In genomic region chr15:52569244-52569585, GRCh38 we compare ENCODE assay signal across 8 cellular contexts. TPM values are rescaled to one million over a fixed set of nuclear protein-coding genes. Genes with fewer than 3 reads are reported as not detected.
DNase-seq lines count a peak whose midpoint lies in the region; ATAC-seq and TF ChIP-seq lines count a peak whose summit lies in the region.

No MANE protein-coding gene starts in this region.

- H3K9me3 ChIP-seq in Loucy (ENCODE audit: insufficient read depth, low read depth, low read length) (no peaks in the 10 kb centered on the region), ectodermal cell (ENCODE audit: control insufficient read depth, low read length) (no peaks in the 10 kb centered on the region), neural progenitor cell (ENCODE audit: low read depth) (no peaks in the 10 kb centered on the region)

- peaks cover 0 to 6% of the 10 kb centered on the region in 2 donors for H3K36me3 Mint-ChIP-seq in CD14-positive monocyte
- H3K36me3 Mint-ChIP-seq in neural progenitor cell, result peaks cover 6% of the 10 kb centered on the region

- ATAC-seq in HG02588 (IDR thresholded peaks at IDR 0.05; ENCODE audit: unreplicated experiment), result no peak

- H3K4me3 ChIP-seq in Loucy (ENCODE audit: low read length, poor library complexity, severe bottlenecking) (peak overlapping the region; percentile 86), ectodermal cell (ENCODE audit: insufficient read depth, low read depth, low read length) (peak overlapping the region; percentile 96), neural progenitor cell (peak overlapping the region; percentile 81)

- H3K4me1 ChIP-seq in Loucy (ENCODE audit: insufficient read depth, low read length, poor library complexity, severe bottlenecking) (peaks cover 22% of the 10 kb centered on the region), ectodermal cell (ENCODE audit: control insufficient read depth, insufficient read depth, low read length) (peaks cover 8% of the 10 kb centered on the region), neural progenitor cell (peaks cover 10% of the 10 kb centered on the region)

- H3K9ac ChIP-seq in Loucy (ENCODE audit: low read depth, low read length, poor library complexity, severe bottlenecking) (peak overlapping the region; percentile 92), neural progenitor cell (no peak overlapping the region)

- H3K27ac ChIP-seq in ectodermal cell (ENCODE audit: insufficient read depth, low read depth, low read length, poor library complexity, severe bottlenecking) (peak overlapping the region; percentile 96), neural progenitor cell (no peak overlapping the region)

- H3K4me2 ChIP-seq in Loucy (ENCODE audit: low read depth, low read length, poor library complexity, severe bottlenecking) (peak overlapping the region; percentile 86), neural progenitor cell (peak overlapping the region; percentile 53)

- H4K20me1 ChIP-seq in Loucy (ENCODE audit: insufficient read depth, low read length, poor library complexity, severe bottlenecking) (peaks cover 40% of the 10 kb centered on the region), neural progenitor cell (ENCODE audit: low read depth) (peaks cover 41% of the 10 kb centered on the region)

- TF ChIP-seq CTCF in CD14-positive monocyte (IDR thresholded peaks at IDR 0.05) (no peak), Loucy (conservative IDR thresholded peaks at IDR 0.05; ENCODE audit: low read length) (no peak), neural progenitor cell (IDR thresholded peaks at IDR 0.05) (no peak)

- no peaks in the 10 kb centered on the region for H3K9me2 ChIP-seq in Loucy (replicated peaks; ENCODE audit: low read depth, low read length)

- no peaks in the 10 kb centered on the region for H3K27me3 ChIP-seq in Loucy (ENCODE audit: insufficient read depth, low read length, poor library complexity, severe bottlenecking)
- H3K27me3 ChIP-seq in ectodermal cell (ENCODE audit: control insufficient read depth, insufficient read depth, low read length, poor library complexity, severe bottlenecking), result no peaks in the 10 kb centered on the region
- H3K27me3 ChIP-seq in neural progenitor cell, result no peaks in the 10 kb centered on the region

- intact Hi-C loops in CD14-positive monocyte (cut with micrococcal nuclease), result loop anchor here in 1 of 2 donors (10.0 kb wide), 1 partner anchor 124 kb away; no protein-coding TSS in a partner anchor

- H3K27me3 Mint-ChIP-seq in CD14-positive monocyte (ENCODE audit: low read depth in 3 of 3) (peaks cover 0 to 2% (median 0%) of the 10 kb centered on the region in 3 donors), neural progenitor cell (ENCODE audit: insufficient read depth, low read depth) (peaks cover 3% of the 10 kb centered on the region)

- H3K9me3 Mint-ChIP-seq in CD14-positive monocyte (peaks cover 0 to 2% (median 0%) of the 10 kb centered on the region in 7 donors), neural progenitor cell (no peaks in the 10 kb centered on the region)

- no peak for DNase-seq in CD14-positive monocyte (ENCODE audit: low spot score)
- no peak for DNase-seq in neural progenitor cell (ENCODE audit: low spot score)
- DNase-seq in anterior cingulate cortex (lab: John Stamatoyannopoulos, UW), result no peak
- DNase-seq in HEK293T (ENCODE audit: extremely low spot score), result no peak
- DNase-seq in NCI-H2171 treated with DMSO at 0.1 percent for 48 hours (lab: John Stamatoyannopoulos, UW), result no peak

- H2AFZ ChIP-seq in Loucy (ENCODE audit: low read length) (peak overlapping the region; percentile 97), neural progenitor cell (replicated peaks) (peak overlapping the region; percentile 96)

- H3K79me2 ChIP-seq in Loucy (ENCODE audit: insufficient read depth, low read length), result peaks cover 44% of the 10 kb centered on the region
- peaks cover 45% of the 10 kb centered on the region for H3K79me2 ChIP-seq in neural progenitor cell (ENCODE audit: low read depth)

- 40 to 41% methylated on average over 10 of the region's 10 CpGs for WGBS in ectodermal cell, 2 experiments

- H3K27ac Mint-ChIP-seq in CD14-positive monocyte (peak overlapping the region; percentile 98 to 100 (median 99)), neural progenitor cell (peak overlapping the region; percentile 72)

- H3K4me1 Mint-ChIP-seq in CD14-positive monocyte (peaks cover 30% of the 10 kb centered on the region), neural progenitor cell (peaks cover 18% of the 10 kb centered on the region)

- H3F3A ChIP-seq in Loucy (ENCODE audit: low read depth) (peaks cover 10% of the 10 kb centered on the region; the same call in 1 of the 2 replicates), neural progenitor cell (ENCODE audit: low read depth) (peaks cover 17% of the 10 kb centered on the region)

- CTCF ChIA-PET in HEK293T (lab: Yijun Ruan, JAX), result no interaction called here

- POLR2A ChIA-PET in HEK293T (lab: Yijun Ruan, JAX), result interaction anchor here (1.2 kb wide), 1 partner anchor 9 kb away, joined by 4 read pairs; no protein-coding TSS in a partner anchor

- H3K4me3 Mint-ChIP-seq in CD14-positive monocyte (peak overlapping the region; percentile 90 to 99), neural progenitor cell (peak overlapping the region; percentile 91)

- H3K36me3 ChIP-seq in Loucy (ENCODE audit: insufficient read depth, low read length) (no peaks in the 10 kb centered on the region), ectodermal cell (ENCODE audit: control insufficient read depth, insufficient read depth, low read length) (no peaks in the 10 kb centered on the region), neural progenitor cell (no peaks in the 10 kb centered on the region)

TF ChIP-seq in HEK293T, 16 proteins besides CTCF, POLR2A, EP300 and RAD21:
- TF ChIP-seq TARDBP (IDR thresholded peaks at IDR 0.05) (no peak), FOXM1 (IDR thresholded peaks at IDR 0.05; ENCODE audit: borderline replicate concordance) (no peak), ELF4 (IDR thresholded peaks at IDR 0.05) (no peak), LEF1 (IDR thresholded peaks at IDR 0.05; ENCODE audit: borderline replicate concordance) (no peak), BHLHE40 (IDR thresholded peaks at IDR 0.05; ENCODE audit: borderline replicate concordance) (no peak), FOXA1 (IDR thresholded peaks at IDR 0.05) (no peak), ARNT (IDR thresholded peaks at IDR 0.05) (no peak)

RNA-seq across cellular contexts. Expression of gene ARPP19, which starts 0.4 kb away (rescaled TPM):
- 10 to 100 TPM; 44.4 to 48.3 TPM for polyA plus RNA-seq in CD14-positive monocyte
- 178 TPM for polyA plus RNA-seq in ectodermal cell (2013, experiment 1 of 4)
- 191 TPM for polyA plus RNA-seq in ectodermal cell (2013, experiment 2 of 4)
- polyA plus RNA-seq in ectodermal cell (2013, experiment 3 of 4), result 143 TPM
- polyA plus RNA-seq in ectodermal cell (2013, experiment 4 of 4), result 153 TPM
- 204 and 276 TPM in 2 replicates for total RNA-seq in neural progenitor cell (ENCODE audit: low replicate concordance)

RNA-seq across cellular contexts. Expression of gene MYO5A, which starts 40.5 kb away (rescaled TPM):
- polyA plus RNA-seq in CD14-positive monocyte, result 10 to 100 TPM in 1 of 2 donors, 1 to 10 TPM in 1; 6.9 to 16.6 TPM
- polyA plus RNA-seq in ectodermal cell (2013, experiment 1 of 4), result 18.5 TPM
- 17.4 TPM for polyA plus RNA-seq in ectodermal cell (2013, experiment 2 of 4)
- 14.2 TPM for polyA plus RNA-seq in ectodermal cell (2013, experiment 3 of 4)
- polyA plus RNA-seq in ectodermal cell (2013, experiment 4 of 4), result 17.3 TPM
- total RNA-seq in neural progenitor cell (ENCODE audit: low replicate concordance), result 17.0 and 34.3 TPM in 2 replicates
